ENCODE assay signal across 25 cellular contexts in the genomic region with DNA sequence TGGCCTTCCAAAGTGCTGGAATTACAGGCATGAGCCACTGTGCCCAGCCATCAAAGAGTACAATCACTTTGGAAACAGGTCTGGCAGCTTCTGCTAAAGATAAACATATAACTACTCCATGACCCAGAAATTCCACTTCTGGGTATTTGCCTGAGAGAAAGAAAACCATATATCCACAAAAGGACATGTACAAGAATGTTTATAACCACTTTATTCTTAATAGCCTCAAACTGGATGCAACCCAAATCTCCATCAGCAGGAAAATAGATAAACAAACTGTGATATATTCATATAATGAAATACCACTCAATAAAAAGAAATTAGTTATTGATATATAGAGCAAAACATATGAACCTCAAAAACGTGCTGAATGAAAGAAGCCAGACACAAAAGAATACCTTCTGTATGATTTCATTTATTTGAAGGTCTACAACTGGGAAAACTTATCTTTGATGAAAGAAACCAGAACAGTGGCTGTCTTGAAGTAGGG. TPM values are rescaled to one million over a fixed set of nuclear protein-coding genes. Genes with fewer than 3 reads are reported as not detected.
A peak's percentile ranks its signal among the peaks of the same experiment; 100 is the strongest.
DNase-seq lines count a peak whose midpoint lies in the region; ATAC-seq and TF ChIP-seq lines count a peak whose summit lies in the region.
"Had no signal": no experiment of that assay in that cellular context is flagged by ENCODE, and none has a peak within 500 bp of the region (broad histone marks: within the 10 kb centered on the region; RNA-seq: fewer than 3 reads in every experiment).

No MANE protein-coding gene starts in this region.

- H3K36me3 Mint-ChIP-seq in type B pancreatic cell, result no peaks in the 10 kb centered on the region
- no peaks in the 10 kb centered on the region for H3K36me3 Mint-ChIP-seq in activated CD4-positive, alpha-beta memory T cell treated with anti-CD3 and anti-CD28 coated beads, Interleukin-2, amount 10 ng/mL, durations not matched to agents 7 days and 5 days (ENCODE audit: low read depth)
- H3K36me3 Mint-ChIP-seq in activated CD4-positive, alpha-beta memory T cell treated with anti-CD3 and anti-CD28 coated beads for 36 hours, result no peaks in the 10 kb centered on the region
- H3K36me3 Mint-ChIP-seq: stimulated activated memory B cell treated with anti-CD40 and anti-IgM and Interleukin-4, amounts not matched to agents 10 μg/mL and 1 μg/mL and 100 μg/mL, for 72 hours had no signal

- H3K27ac Mint-ChIP-seq in type B pancreatic cell, result peak overlapping the region; percentile 65
- no peak overlapping the region for H3K27ac Mint-ChIP-seq in activated CD4-positive, alpha-beta memory T cell treated with anti-CD3 and anti-CD28 coated beads, Interleukin-2, amount 10 ng/mL, durations not matched to agents 7 days and 5 days
- H3K27ac Mint-ChIP-seq in activated CD4-positive, alpha-beta memory T cell treated with anti-CD3 and anti-CD28 coated beads for 36 hours, result no peak overlapping the region
- H3K27ac Mint-ChIP-seq: activated CD4-positive, alpha-beta T cell treated with anti-CD3 and anti-CD28 coated beads for 36 hours; activated naive CD8-positive, alpha-beta T cell treated with anti-CD3 and anti-CD28 coated beads, Interleukin-2, amount 50 U/mL, for 24 hours; activated T-helper 2 cell treated with anti-CD3 and anti-CD28 coated beads, Interferon-gamma antibody, Interleukin-2, Interleukin-4, amounts not matched to agents 10 μg/mL and 5 μg/mL and 100 μg/mL, durations not matched to agents 14 hours and 24 hours and 36 hours; HFFc6; stimulated activated memory B cell treated with anti-CD40 and anti-IgM and Interleukin-4, amounts not matched to agents 10 μg/mL and 1 μg/mL and 100 μg/mL, for 72 hours had no signal

- peaks cover 27% of the 10 kb centered on the region for H3K4me1 Mint-ChIP-seq in type B pancreatic cell (ENCODE audit: unreplicated experiment)
- H3K4me1 Mint-ChIP-seq in activated CD4-positive, alpha-beta memory T cell treated with anti-CD3 and anti-CD28 coated beads, Interleukin-2, amount 10 ng/mL, durations not matched to agents 7 days and 5 days, result no peaks in the 10 kb centered on the region
- no peaks in the 10 kb centered on the region for H3K4me1 Mint-ChIP-seq in activated CD4-positive, alpha-beta memory T cell treated with anti-CD3 and anti-CD28 coated beads for 36 hours (ENCODE audit: low read depth)
- H3K4me1 Mint-ChIP-seq: activated CD4-positive, alpha-beta T cell treated with anti-CD3 and anti-CD28 coated beads for 36 hours; activated naive CD8-positive, alpha-beta T cell treated with anti-CD3 and anti-CD28 coated beads, Interleukin-2, amount 50 U/mL, for 24 hours; stimulated activated memory B cell treated with anti-CD40 and anti-IgM and Interleukin-4, amounts not matched to agents 10 μg/mL and 1 μg/mL and 100 μg/mL, for 72 hours had no signal

- no peak overlapping the region for H3K4me3 ChIP-seq in fibroblast of villous mesenchyme (ENCODE audit: low read depth, low read length)
- H3K4me3 ChIP-seq: BLaER1 treated with 17β-estradiol and CSF1 and Interleukin-3, amounts not matched to agents 10 nM and 100 nM; K562; right atrium auricular region; thoracic aorta had no signal

- TF ChIP-seq CTCF in fibroblast of villous mesenchyme (IDR thresholded peaks at IDR 0.05; ENCODE audit: insufficient read depth, low read depth, low read length), result no peak
- TF ChIP-seq CTCF in type B pancreatic cell (conservative IDR thresholded peaks at IDR 0.05), result no peak

- POLR2A ChIA-PET in activated CD4-positive, alpha-beta memory T cell treated with anti-CD3 and anti-CD28 coated beads, Interleukin-2, amount 10 ng/mL, durations not matched to agents 7 days and 5 days (lab: Charles Lee), result no interaction called here
- POLR2A ChIA-PET in activated CD4-positive, alpha-beta memory T cell treated with anti-CD3 and anti-CD28 coated beads for 36 hours (lab: Charles Lee), result no interaction called here

- CTCF ChIA-PET in activated CD4-positive, alpha-beta memory T cell treated with anti-CD3 and anti-CD28 coated beads, Interleukin-2, amount 10 ng/mL, durations not matched to agents 7 days and 5 days (lab: Charles Lee), result no interaction called here
- CTCF ChIA-PET in activated CD4-positive, alpha-beta memory T cell treated with anti-CD3 and anti-CD28 coated beads for 36 hours (lab: Charles Lee), result interaction anchor here (0.6 to 0.8 kb wide), 2 partner anchors 72 to 337 kb away, joined by 3 read pairs; no protein-coding TSS in a partner anchor

- no peak overlapping the region for H3K4me3 Mint-ChIP-seq in type B pancreatic cell
- H3K4me3 Mint-ChIP-seq in activated CD4-positive, alpha-beta memory T cell treated with anti-CD3 and anti-CD28 coated beads, Interleukin-2, amount 10 ng/mL, durations not matched to agents 7 days and 5 days, result no peak overlapping the region
- no peak overlapping the region for H3K4me3 Mint-ChIP-seq in activated CD4-positive, alpha-beta memory T cell treated with anti-CD3 and anti-CD28 coated beads for 36 hours
- H3K4me3 Mint-ChIP-seq: activated CD4-positive, alpha-beta T cell treated with anti-CD3 and anti-CD28 coated beads for 36 hours; activated naive CD8-positive, alpha-beta T cell treated with anti-CD3 and anti-CD28 coated beads, Interleukin-2, amount 50 U/mL, for 24 hours; HFFc6; stimulated activated memory B cell treated with anti-CD40 and anti-IgM and Interleukin-4, amounts not matched to agents 10 μg/mL and 1 μg/mL and 100 μg/mL, for 72 hours had no signal

- intact Hi-C loops in activated CD4-positive, alpha-beta memory T cell treated with anti-CD3 and anti-CD28 coated beads for 36 hours (cut with micrococcal nuclease), result loop anchor here (10.0 kb wide), 1 partner anchor 452 kb away; no protein-coding TSS in a partner anchor

- peak; percentile 17; the same call in 1 of the 3 replicates for ATAC-seq in SK-N-SH treated with all-trans-retinoic acid at 6 μM for 48 hours
- ATAC-seq: activated CD4-positive, alpha-beta T cell treated with anti-CD3 and anti-CD28 coated beads for 36 hours; activated naive CD8-positive, alpha-beta T cell treated with anti-CD3 and anti-CD28 coated beads, Interleukin-2, amount 50 U/mL, for 24 hours; K562; stimulated activated memory B cell treated with anti-CD40 and anti-IgM and Interleukin-4, amounts not matched to agents 10 μg/mL and 1 μg/mL and 100 μg/mL, for 72 hours had no signal

- H3K9me3 Mint-ChIP-seq in type B pancreatic cell, result no peaks in the 10 kb centered on the region
- H3K9me3 Mint-ChIP-seq in activated CD4-positive, alpha-beta memory T cell treated with anti-CD3 and anti-CD28 coated beads, Interleukin-2, amount 10 ng/mL, durations not matched to agents 7 days and 5 days, result no peaks in the 10 kb centered on the region
- no peaks in the 10 kb centered on the region for H3K9me3 Mint-ChIP-seq in activated CD4-positive, alpha-beta memory T cell treated with anti-CD3 and anti-CD28 coated beads for 36 hours
- H3K9me3 Mint-ChIP-seq: activated naive CD8-positive, alpha-beta T cell treated with anti-CD3 and anti-CD28 coated beads, Interleukin-2, amount 50 U/mL, for 24 hours; activated T-helper 2 cell treated with anti-CD3 and anti-CD28 coated beads, Interferon-gamma antibody, Interleukin-2, Interleukin-4, amounts not matched to agents 10 μg/mL and 5 μg/mL and 100 μg/mL, durations not matched to agents 14 hours and 24 hours and 36 hours; HFFc6; stimulated activated memory B cell treated with anti-CD40 and anti-IgM and Interleukin-4, amounts not matched to agents 10 μg/mL and 1 μg/mL and 100 μg/mL, for 72 hours had no signal

- no peaks in the 10 kb centered on the region for H3K27me3 Mint-ChIP-seq in type B pancreatic cell
- peaks cover 54% of the 10 kb centered on the region for H3K27me3 Mint-ChIP-seq in activated CD4-positive, alpha-beta memory T cell treated with anti-CD3 and anti-CD28 coated beads, Interleukin-2, amount 10 ng/mL, durations not matched to agents 7 days and 5 days
- peaks cover 11% of the 10 kb centered on the region for H3K27me3 Mint-ChIP-seq in activated CD4-positive, alpha-beta memory T cell treated with anti-CD3 and anti-CD28 coated beads for 36 hours

- DNase-seq in DMS79 treated with DMSO at 0.1 percent for 48 hours (lab: John Stamatoyannopoulos, UW), result peak; percentile 24
- DNase-seq in fibroblast of villous mesenchyme (ENCODE audit: low read depth), result peak; percentile 86
- DNase-seq in type B pancreatic cell (ENCODE audit: extremely low spot score, unreplicated experiment), result no peak
- no peak for DNase-seq in activated CD4-positive, alpha-beta memory T cell treated with anti-CD3 and anti-CD28 coated beads, Interleukin-2, amount 10 ng/mL, durations not matched to agents 7 days and 5 days
- no peak for DNase-seq in NOMO-1 treated with DMSO at 0.1 percent for 48 hours (lab: John Stamatoyannopoulos, UW; ENCODE audit: unreplicated experiment)
- no peak for DNase-seq in activated CD4-positive, alpha-beta memory T cell treated with anti-CD3 and anti-CD28 coated beads for 36 hours
- DNase-seq: activated CD4-positive, alpha-beta T cell treated with anti-CD3 and anti-CD28 coated beads for 36 hours; activated naive CD8-positive, alpha-beta T cell treated with anti-CD3 and anti-CD28 coated beads, Interleukin-2, amount 50 U/mL, for 24 hours; DMS 273 treated with DMSO at 0.1 percent for 48 hours; erythroblast; glutamatergic neuron; HFFc6; MV-4-11; NCI-H187 treated with DMSO at 0.1 percent for 48 hours; NCI-H446 treated with DMSO at 0.1 percent for 48 hours; occipital lobe had no signal

TF ChIP-seq in SK-N-SH treated with all-trans-retinoic acid at 6 μM for 48 hours, 23 proteins besides CTCF, POLR2A, EP300 and RAD21 (continues in another document):
- TF ChIP-seq RARB (CRISPR knock-in tag; IDR thresholded peaks at IDR 0.05) (no peak), SNAI2 (CRISPR knock-in tag; IDR thresholded peaks at IDR 0.05) (peak; percentile 80; the same call in 1 of the 2 replicates), CSRNP3 (CRISPR knock-in tag; IDR thresholded peaks at IDR 0.05) (peak; percentile 71; the same call in 1 of the 2 replicates), ZFP30 (CRISPR knock-in tag; IDR thresholded peaks at IDR 0.05) (no peak)

RNA-seq across cellular contexts. Expression of gene TEX26, which starts 40.5 kb away (rescaled TPM):
- total RNA-seq in fibroblast of villous mesenchyme (under 0.01 TPM in 1 of 2 replicates, not detected in the other), type B pancreatic cell (ENCODE audit: low replicate concordance) (not detected in 2 replicates)
- not detected for total RNA-seq in activated CD4-positive, alpha-beta memory T cell treated with anti-CD3 and anti-CD28 coated beads, Interleukin-2, amount 10 ng/mL, durations not matched to agents 7 days and 5 days
- not detected for total RNA-seq in activated CD4-positive, alpha-beta memory T cell treated with anti-CD3 and anti-CD28 coated beads for 36 hours
- total RNA-seq: activated CD4-positive, alpha-beta T cell treated with anti-CD3 and anti-CD28 coated beads for 36 hours; activated T-helper 2 cell treated with anti-CD3 and anti-CD28 coated beads, Interferon-gamma antibody, Interleukin-2, Interleukin-4, amounts not matched to agents 10 μg/mL and 5 μg/mL and 100 μg/mL, durations not matched to agents 14 hours and 24 hours and 36 hours; cardiac septum; HFFc6; K562; liver; right atrium auricular region; thoracic aorta had no signal

Comparison
In these comparisons a context has a peak if more than half of its experiments do, and no peak if none do; other contexts are left out.
1. DNase-seq: peak in DMS79 treated with DMSO at 0.1 percent for 48 hours (single experiment) and fibroblast of villous mesenchyme (single experiment); none in type B pancreatic cell (single experiment), activated CD4-positive, alpha-beta memory T cell treated with anti-CD3 and anti-CD28 coated beads, Interleukin-2, amount 10 ng/mL, durations not matched to agents 7 days and 5 days (single experiment), NOMO-1 treated with DMSO at 0.1 percent for 48 hours (single experiment) and activated CD4-positive, alpha-beta memory T cell treated with anti-CD3 and anti-CD28 coated beads for 36 hours (single experiment).